In the genomic region with DNA sequence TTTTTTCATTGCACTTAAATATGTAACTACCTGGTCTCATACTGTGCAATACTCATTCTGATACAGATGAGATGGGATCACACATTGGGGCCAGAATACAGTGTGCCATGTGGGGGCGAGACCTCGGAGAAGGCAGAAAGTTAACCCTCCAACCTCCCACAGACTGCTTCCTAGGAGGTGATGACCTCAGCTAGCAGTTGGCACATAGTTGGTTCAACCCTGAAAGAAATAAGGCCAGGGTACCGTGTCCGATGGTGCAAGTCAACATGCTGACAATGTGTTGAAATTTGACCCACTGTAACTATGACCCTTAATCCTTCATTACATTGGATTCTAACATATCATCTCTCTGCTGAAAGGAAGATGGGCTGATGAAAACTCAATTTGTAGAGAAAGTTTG, we compare ENCODE assay signal across 19 cellular contexts.
DNase-seq lines count a peak whose midpoint lies in the region; ATAC-seq and TF ChIP-seq lines count a peak whose summit lies in the region.
"Had no signal": no experiment of that assay in that cellular context is flagged by ENCODE, and none has a peak within 500 bp of the region (broad histone marks: within the 10 kb centered on the region; RNA-seq: fewer than 3 reads in every experiment).

No MANE protein-coding gene starts in this region.

- no peaks in the 10 kb centered on the region for H3K9me3 Mint-ChIP-seq in activated naive CD4-positive, alpha-beta T cell treated with anti-CD3 and anti-CD28 coated beads, Interleukin-2, amount 50 U/mL, for 72 hours
- H3K9me3 Mint-ChIP-seq in T-helper 2 cell treated with Interferon-gamma antibody and Interleukin-4, amounts not matched to agents 5 μg/mL and 100 μg/mL, for 36 hours: no peaks in the 10 kb centered on the region
- H3K9me3 Mint-ChIP-seq in stimulated activated effector memory CD8-positive, alpha-beta T cell treated with anti-CD3 and anti-CD28 coated beads, Interleukin-12 subunit alpha, Interleukin-12 subunit beta, amount 100 ng/mL, for 72 hours: no peaks in the 10 kb centered on the region

- H3K4me3 Mint-ChIP-seq in T-helper 2 cell treated with Interferon-gamma antibody and Interleukin-4, amounts not matched to agents 5 μg/mL and 100 μg/mL, for 36 hours: no peak overlapping the region
- no peak overlapping the region for H3K4me3 Mint-ChIP-seq in stimulated activated effector memory CD8-positive, alpha-beta T cell treated with anti-CD3 and anti-CD28 coated beads, Interleukin-12 subunit alpha, Interleukin-12 subunit beta, amount 100 ng/mL, for 72 hours

- TF ChIP-seq POLR2A in spleen (IDR thresholded peaks at IDR 0.05): no peak

- H3K27ac Mint-ChIP-seq in activated naive CD4-positive, alpha-beta T cell treated with anti-CD3 and anti-CD28 coated beads, Interleukin-2, amount 50 U/mL, for 72 hours: peak overlapping the region; percentile 38 to 73
- peak overlapping the region; percentile 47 for H3K27ac Mint-ChIP-seq in T-helper 2 cell treated with Interferon-gamma antibody and Interleukin-4, amounts not matched to agents 5 μg/mL and 100 μg/mL, for 36 hours
- H3K27ac Mint-ChIP-seq in stimulated activated effector memory CD8-positive, alpha-beta T cell treated with anti-CD3 and anti-CD28 coated beads, Interleukin-12 subunit alpha, Interleukin-12 subunit beta, amount 100 ng/mL, for 72 hours: no peak overlapping the region

- 78 to 93% (median 84%) methylated on average over 4 of the region's 4 CpGs for WGBS in spleen, 5 donors

- H3K4me3 ChIP-seq in spleen: no peak overlapping the region
- H3K4me3 ChIP-seq: left ventricle myocardium inferior, tibial artery had no signal

- TF ChIP-seq CTCF in spleen (IDR thresholded peaks at IDR 0.05 in 8 of 11, conservative IDR thresholded peaks at IDR 0.05 in 3 of 11): no peak

- H3K27me3 Mint-ChIP-seq in T-helper 2 cell treated with Interferon-gamma antibody and Interleukin-4, amounts not matched to agents 5 μg/mL and 100 μg/mL, for 36 hours (ENCODE audit: low read depth): no peaks in the 10 kb centered on the region

- H3K4me1 ChIP-seq in spleen: peaks cover 6 to 47% (median 24%) of the 10 kb centered on the region in 6 donors
- H3K4me1 ChIP-seq: left ventricle myocardium inferior, tibial artery had no signal

- DNase-seq in activated naive CD4-positive, alpha-beta T cell treated with anti-CD3 and anti-CD28 coated beads, Interleukin-2, amount 50 U/mL, for 72 hours (ENCODE audit: low spot score in 2 of 2): no peak
- no peak for DNase-seq in activated naive CD4-positive, alpha-beta T cell (lab: John Stamatoyannopoulos, UW)
- DNase-seq in T-helper 2 cell treated with Interferon-gamma antibody and Interleukin-4, amounts not matched to agents 5 μg/mL and 100 μg/mL, for 36 hours (ENCODE audit: low spot score): peak; percentile 58
- DNase-seq in left kidney (ENCODE audit: low read depth, low spot score) (peak; percentile 51), DMS53 treated with DMSO at 0.1 percent for 48 hours (lab: John Stamatoyannopoulos, UW; ENCODE audit: unreplicated experiment) (no peak), spleen (no peak)
- no peak for DNase-seq in stimulated activated effector memory CD8-positive, alpha-beta T cell treated with anti-CD3 and anti-CD28 coated beads, Interleukin-12 subunit alpha, Interleukin-12 subunit beta, amount 100 ng/mL, for 72 hours (ENCODE audit: low spot score in 2 of 2)
- DNase-seq: activated CD8-positive, alpha-beta memory T cell treated with anti-CD3 and anti-CD28 coated beads for 24 hours; activated gamma-delta T cell; H7; Karpas-422; left ventricle myocardium inferior; NCI-H1092; NCI-H2081; NCI-H510A treated with DMSO at 0.1 percent for 48 hours; nucleus accumbens; tibial artery had no signal

- no peaks in the 10 kb centered on the region for H3K9me3 ChIP-seq in spleen
- H3K9me3 ChIP-seq: left ventricle myocardium inferior, tibial artery had no signal

- intact Hi-C loops in spleen (cut with DNase I; ENCODE audit: low total_unique reads): no loop called here

- H3K4me1 Mint-ChIP-seq in T-helper 2 cell treated with Interferon-gamma antibody and Interleukin-4, amounts not matched to agents 5 μg/mL and 100 μg/mL, for 36 hours (ENCODE audit: low read depth): peaks cover 80% of the 10 kb centered on the region
- peaks cover 79% of the 10 kb centered on the region for H3K4me1 Mint-ChIP-seq in stimulated activated effector memory CD8-positive, alpha-beta T cell treated with anti-CD3 and anti-CD28 coated beads, Interleukin-12 subunit alpha, Interleukin-12 subunit beta, amount 100 ng/mL, for 72 hours

- no peak overlapping the region for H3K27ac ChIP-seq in spleen
- H3K27ac ChIP-seq: left ventricle myocardium inferior, tibial artery had no signal

- ATAC-seq in activated naive CD4-positive, alpha-beta T cell treated with anti-CD3 and anti-CD28 coated beads, Interleukin-2, amount 50 U/mL, for 72 hours: no peak
- ATAC-seq in stimulated activated effector memory CD8-positive, alpha-beta T cell treated with anti-CD3 and anti-CD28 coated beads, Interleukin-12 subunit alpha, Interleukin-12 subunit beta, amount 100 ng/mL, for 72 hours: peak; percentile 44
- no peak for ATAC-seq in HG03159 (IDR thresholded peaks at IDR 0.05; ENCODE audit: unreplicated experiment)
- ATAC-seq: sciatic nerve had no signal

- H3K36me3 Mint-ChIP-seq in activated naive CD4-positive, alpha-beta T cell treated with anti-CD3 and anti-CD28 coated beads, Interleukin-2, amount 50 U/mL, for 72 hours: peaks cover 27 to 62% of the 10 kb centered on the region in 2 donors
- H3K36me3 Mint-ChIP-seq in T-helper 2 cell treated with Interferon-gamma antibody and Interleukin-4, amounts not matched to agents 5 μg/mL and 100 μg/mL, for 36 hours (ENCODE audit: low read depth): peaks cover 27% of the 10 kb centered on the region
- peaks cover 47% of the 10 kb centered on the region for H3K36me3 Mint-ChIP-seq in stimulated activated effector memory CD8-positive, alpha-beta T cell treated with anti-CD3 and anti-CD28 coated beads, Interleukin-12 subunit alpha, Interleukin-12 subunit beta, amount 100 ng/mL, for 72 hours

- no peaks in the 10 kb centered on the region for H3K27me3 ChIP-seq in spleen (replicated peaks in 1 of 7)
- H3K27me3 ChIP-seq: tibial artery had no signal

- peaks cover 0 to 10% (median 6%) of the 10 kb centered on the region in 6 donors for H3K36me3 ChIP-seq in spleen

Comparison
In these comparisons a context has a peak if more than half of its experiments do, and no peak if none do; other contexts are left out.
1. DNase-seq: peak in T-helper 2 cell treated with Interferon-gamma antibody and Interleukin-4, amounts not matched to agents 5 μg/mL and 100 μg/mL, for 36 hours (single experiment) and left kidney (single experiment); none in activated naive CD4-positive, alpha-beta T cell treated with anti-CD3 and anti-CD28 coated beads, Interleukin-2, amount 50 U/mL, for 72 hours (0 of 2), activated naive CD4-positive, alpha-beta T cell (0 of 4), stimulated activated effector memory CD8-positive, alpha-beta T cell treated with anti-CD3 and anti-CD28 coated beads, Interleukin-12 subunit alpha, Interleukin-12 subunit beta, amount 100 ng/mL, for 72 hours (0 of 2), DMS53 treated with DMSO at 0.1 percent for 48 hours (single experiment) and spleen (single experiment).